In genomic region chr10:74314166-74314565, GRCh38 we compare ENCODE assay signal across 18 cellular contexts.
DNase-seq lines count a peak whose midpoint lies in the region; ATAC-seq and TF ChIP-seq lines count a peak whose summit lies in the region.
"Had no signal": no experiment of that assay in that cellular context is flagged by ENCODE, and none has a peak within 500 bp of the region (broad histone marks: within the 10 kb centered on the region; RNA-seq: fewer than 3 reads in every experiment).

No MANE protein-coding gene starts in this region.

- no peaks in the 10 kb centered on the region for H3K27me3 Mint-ChIP-seq in osteocyte (ENCODE audit: unreplicated experiment)
- no peaks in the 10 kb centered on the region for H3K27me3 Mint-ChIP-seq in activated T-helper 1 cell treated with anti-CD3 and anti-CD28 coated beads, Interleukin-12 subunit alpha, Interleukin-12 subunit beta, Interleukin-2, Interleukin-4 antibody, amounts not matched to agents 30 ng/mL and 10 ng/mL and 1 ng/mL, durations not matched to agents 14 hours and 24 hours and 36 hours (ENCODE audit: insufficient read depth)
- H3K27me3 Mint-ChIP-seq: stimulated activated memory B cell treated with anti-CD40 and anti-IgM and Interleukin-4, amounts not matched to agents 10 μg/mL and 1 μg/mL and 100 μg/mL, for 72 hours had no signal

- H3K4me1 ChIP-seq in IMR-90 (ENCODE audit: control insufficient read depth, insufficient read depth, low read length): no peaks in the 10 kb centered on the region; the same call in 1 of the 2 replicates
- H3K4me1 ChIP-seq in thyroid gland: no peaks in the 10 kb centered on the region
- H3K4me1 ChIP-seq: BLaER1, uterus had no signal

- H2BK120ac ChIP-seq in IMR-90 (ENCODE audit: low read depth, low read length): no peak overlapping the region

- peaks cover 26% of the 10 kb centered on the region for H3K4me1 Mint-ChIP-seq in osteocyte (ENCODE audit: unreplicated experiment)
- no peaks in the 10 kb centered on the region for H3K4me1 Mint-ChIP-seq in activated T-helper 1 cell treated with anti-CD3 and anti-CD28 coated beads, Interleukin-12 subunit alpha, Interleukin-12 subunit beta, Interleukin-2, Interleukin-4 antibody, amounts not matched to agents 30 ng/mL and 10 ng/mL and 1 ng/mL, durations not matched to agents 14 hours and 24 hours and 36 hours (ENCODE audit: low read depth)

- no peak for ATAC-seq in IMR-90 (ENCODE audit: low read depth)
- ATAC-seq in GM21381 (IDR thresholded peaks at IDR 0.05; ENCODE audit: unreplicated experiment): no peak
- ATAC-seq in HG02642 (IDR thresholded peaks at IDR 0.05; ENCODE audit: poor library complexity, unreplicated experiment): no peak
- ATAC-seq: esophagus mucosa; stimulated activated memory B cell treated with anti-CD40 and anti-IgM and Interleukin-4, amounts not matched to agents 10 μg/mL and 1 μg/mL and 100 μg/mL, for 72 hours had no signal

- WGBS in IMR-90 (ENCODE audit: extremely low coverage in 2 of 2, insufficient read length in 1 of 2), 2 experiments: no CpG with 5 or more reads among the region's 1 CpG
- 56 to 64% methylated on average over 1 of the region's 1 CpG for WGBS in thyroid gland, 2 donors

- no peaks in the 10 kb centered on the region for H3K9me3 ChIP-seq in IMR-90 (ENCODE audit: control insufficient read depth, insufficient read depth, low read length)
- H3K9me3 ChIP-seq in thyroid gland: no peaks in the 10 kb centered on the region

- peaks cover 8% of the 10 kb centered on the region in 2 experiments for H3K79me1 ChIP-seq in IMR-90 (ENCODE audit: low read depth in 1 of 2, low read length in 2 of 2)

- 0 out of 2 replicates have a peak, but pooled peaks cover under 1% of the 10 kb centered on the region for H3K36me3 ChIP-seq in IMR-90 (ENCODE audit: control insufficient read depth, insufficient read depth, low read length)
- no peaks in the 10 kb centered on the region for H3K36me3 ChIP-seq in thyroid gland
- H3K36me3 ChIP-seq: uterus had no signal

- in situ Hi-C loops in IMR-90 (cut with MboI; ENCODE audit: low sequenced_read_pairs): no loop called here

- dilution Hi-C loops in IMR-90 (cut with HindIII; ENCODE audit: low sequenced_read_pairs, unreplicated experiment): no loop called here

- peak overlapping the region; percentile 13 for H3K27ac Mint-ChIP-seq in osteocyte (ENCODE audit: unreplicated experiment)
- H3K27ac Mint-ChIP-seq in activated T-helper 1 cell treated with anti-CD3 and anti-CD28 coated beads, Interleukin-12 subunit alpha, Interleukin-12 subunit beta, Interleukin-2, Interleukin-4 antibody, amounts not matched to agents 30 ng/mL and 10 ng/mL and 1 ng/mL, durations not matched to agents 14 hours and 24 hours and 36 hours: no peak overlapping the region
- H3K27ac Mint-ChIP-seq: H9; stimulated activated memory B cell treated with anti-CD40 and anti-IgM and Interleukin-4, amounts not matched to agents 10 μg/mL and 1 μg/mL and 100 μg/mL, for 72 hours had no signal

- intact Hi-C loops in IMR-90 (cut with micrococcal nuclease) (no loop called here), thyroid gland (cut with DNase I) (no loop called here)
- intact Hi-C loops in activated T-helper 1 cell treated with anti-CD3 and anti-CD28 coated beads, Interleukin-12 subunit alpha, Interleukin-12 subunit beta, Interleukin-2, Interleukin-4 antibody, amounts not matched to agents 30 ng/mL and 10 ng/mL and 1 ng/mL, durations not matched to agents 14 hours and 24 hours and 36 hours (cut with micrococcal nuclease): no loop called here

- POLR2A ChIA-PET in IMR-90 (lab: Charles Lee; ENCODE audit: unreplicated experiment): no interaction called here

- no peak overlapping the region for H3K9ac ChIP-seq in IMR-90 (ENCODE audit: low read depth, low read length)
- H3K9ac ChIP-seq: BLaER1 had no signal

- no peak overlapping the region for H2BK20ac ChIP-seq in IMR-90 (ENCODE audit: low read depth, low read length)

- H2AK5ac ChIP-seq in IMR-90 (ENCODE audit: low read depth, low read length): no peak overlapping the region

- CTCF ChIA-PET in IMR-90 (lab: Yijun Ruan, JAX): no interaction called here

- H4K8ac ChIP-seq in IMR-90 (ENCODE audit: low read depth in 2 of 2, low read length in 2 of 2): peak overlapping the region in 1 of 2 experiments; percentile 65; a peak in 1 of 4 replicates

- no peak overlapping the region for H4K91ac ChIP-seq in IMR-90 (ENCODE audit: insufficient read depth, low read depth, low read length)

- H3K56ac ChIP-seq in IMR-90 (ENCODE audit: extremely low read depth, insufficient read depth, low read length): no peak overlapping the region

- H3K4ac ChIP-seq in IMR-90 (ENCODE audit: low read depth, low read length): no peak overlapping the region

- H4K20me1 ChIP-seq in IMR-90 (ENCODE audit: insufficient read depth, low read length): no peaks in the 10 kb centered on the region
- H4K20me1 ChIP-seq: BLaER1 had no signal

- peaks cover 3% of the 10 kb centered on the region for H3K9me3 Mint-ChIP-seq in osteocyte (ENCODE audit: unreplicated experiment)
- H3K9me3 Mint-ChIP-seq in activated T-helper 1 cell treated with anti-CD3 and anti-CD28 coated beads, Interleukin-12 subunit alpha, Interleukin-12 subunit beta, Interleukin-2, Interleukin-4 antibody, amounts not matched to agents 30 ng/mL and 10 ng/mL and 1 ng/mL, durations not matched to agents 14 hours and 24 hours and 36 hours: no peaks in the 10 kb centered on the region
- H3K9me3 Mint-ChIP-seq: H9 had no signal

- no peak overlapping the region for H2BK15ac ChIP-seq in IMR-90 (ENCODE audit: low read depth, low read length)

- H3K4me3 Mint-ChIP-seq in osteocyte (ENCODE audit: unreplicated experiment): no peak overlapping the region
- no peak overlapping the region for H3K4me3 Mint-ChIP-seq in activated T-helper 1 cell treated with anti-CD3 and anti-CD28 coated beads, Interleukin-12 subunit alpha, Interleukin-12 subunit beta, Interleukin-2, Interleukin-4 antibody, amounts not matched to agents 30 ng/mL and 10 ng/mL and 1 ng/mL, durations not matched to agents 14 hours and 24 hours and 36 hours
- H3K4me3 Mint-ChIP-seq: H9; stimulated activated memory B cell treated with anti-CD40 and anti-IgM and Interleukin-4, amounts not matched to agents 10 μg/mL and 1 μg/mL and 100 μg/mL, for 72 hours had no signal

- H3K4me2 ChIP-seq in IMR-90 (ENCODE audit: low read depth, low read length): peak overlapping the region; percentile 76
- H3K4me2 ChIP-seq: BLaER1 had no signal

- H3K14ac ChIP-seq in IMR-90 (replicated peaks; ENCODE audit: low read depth, low read length): no peak overlapping the region; the same call in 1 of the 2 replicates

- peak overlapping the region; percentile 18; the same call in 1 of the 2 replicates for H3K4me3 ChIP-seq in AG10803 (ENCODE audit: low read length)
- H3K4me3 ChIP-seq in IMR-90 (ENCODE audit: insufficient read depth, low read depth, low read length): no peak overlapping the region
- peak overlapping the region; percentile 3 for H3K4me3 ChIP-seq in epithelial cell of proximal tubule (ENCODE audit: low read depth, low read length)
- H3K4me3 ChIP-seq in thyroid gland (replicated peaks in 1 of 3): no peak overlapping the region
- H3K4me3 ChIP-seq: BLaER1, uterus had no signal

- no TSS peak for BruUV-seq in IMR-90 (replicated peaks; lab: Mats Ljungman, UMichigan)

- H3K27me3 ChIP-seq in IMR-90 (ENCODE audit: control insufficient read depth, insufficient read depth, low read length): no peaks in the 10 kb centered on the region
- no peaks in the 10 kb centered on the region for H3K27me3 ChIP-seq in thyroid gland
- H3K27me3 ChIP-seq: BLaER1, uterus had no signal

- H2BK5ac ChIP-seq in IMR-90 (ENCODE audit: low read depth, low read length, poor library complexity, severe bottlenecking): no peak overlapping the region

- H3K36me3 Mint-ChIP-seq in osteocyte (ENCODE audit: unreplicated experiment): peaks cover 11% of the 10 kb centered on the region
- H3K36me3 Mint-ChIP-seq in activated T-helper 1 cell treated with anti-CD3 and anti-CD28 coated beads, Interleukin-12 subunit alpha, Interleukin-12 subunit beta, Interleukin-2, Interleukin-4 antibody, amounts not matched to agents 30 ng/mL and 10 ng/mL and 1 ng/mL, durations not matched to agents 14 hours and 24 hours and 36 hours (ENCODE audit: low read depth): peaks cover 3% of the 10 kb centered on the region

- no peak overlapping the region for H2AK9ac ChIP-seq in IMR-90 (replicated peaks; ENCODE audit: low read depth, low read length, poor library complexity)

- H3K18ac ChIP-seq in IMR-90 (ENCODE audit: low read depth, low read length): no peak overlapping the region

- H3K9me1 ChIP-seq in IMR-90 (ENCODE audit: insufficient read depth, low read length): 0 out of 2 replicates have a peak, but pooled peaks cover 2% of the 10 kb centered on the region

- no peak overlapping the region for H3K23ac ChIP-seq in IMR-90 (ENCODE audit: low read depth, low read length)

- TF ChIP-seq POLR2A in IMR-90 (IDR thresholded peaks at IDR 0.05; ENCODE audit: low read depth, low read length) (no peak), thyroid gland (IDR thresholded peaks at IDR 0.05) (no peak)

- H3K27ac ChIP-seq in IMR-90 (ENCODE audit: insufficient read depth, low read length) (no peak overlapping the region), thyroid gland (no peak overlapping the region)
- H3K27ac ChIP-seq: BLaER1, uterus had no signal

- H2AFZ ChIP-seq in IMR-90 (replicated peaks; ENCODE audit: low read length, poor library complexity): no peak overlapping the region

- no peak for TF ChIP-seq RAD21 in IMR-90 (IDR thresholded peaks at IDR 0.05; ENCODE audit: low read length)

- TF ChIP-seq CTCF in AG10803 (conservative IDR thresholded peaks at IDR 0.05; ENCODE audit: low read length) (no peak), IMR-90 (conservative IDR thresholded peaks at IDR 0.05; ENCODE audit: low read depth, low read length) (no peak), epithelial cell of proximal tubule (conservative IDR thresholded peaks at IDR 0.05; ENCODE audit: low read depth, low read length) (no peak), osteocyte (IDR thresholded peaks at IDR 0.05) (no peak), thyroid gland (IDR thresholded peaks at IDR 0.05) (no peak)

- no peak for DNase-seq in AG10803 (ENCODE audit: low read depth)
- DNase-seq in IMR-90: no peak
- no peak for DNase-seq in epithelial cell of proximal tubule (ENCODE audit: low read depth)
- DNase-seq in osteocyte (ENCODE audit: extremely low spot score, unreplicated experiment): no peak
- no peak for DNase-seq in thyroid gland
- no peak for DNase-seq in activated T-helper 1 cell treated with anti-CD3 and anti-CD28 coated beads, Interleukin-12 subunit alpha, Interleukin-12 subunit beta, Interleukin-2, Interleukin-4 antibody, amounts not matched to agents 30 ng/mL and 10 ng/mL and 1 ng/mL, durations not matched to agents 14 hours and 24 hours and 36 hours (ENCODE audit: low spot score)
- DNase-seq: activated CD4-positive, alpha-beta T cell treated with anti-CD3 and anti-CD28 coated beads, Interleukin-2, amount 50 U/mL, for 4 hours; DMS79 treated with DMSO at 0.1 percent for 48 hours; H9; NCI-H2171; NK-92 treated with Interleukin-12 subunit alpha and Interleukin-12 subunit beta, amount 100 ng/mL, for 24 hours; T1000; uterus had no signal

- H4K5ac ChIP-seq in IMR-90 (ENCODE audit: low read depth, low read length): no peak overlapping the region

TF ChIP-seq in IMR-90, 13 proteins besides CTCF, POLR2A, EP300 and RAD21 (continues in another document):
- no peak for TF ChIP-seq CHD1 (IDR thresholded peaks at IDR 0.05; ENCODE audit: low read depth, low read length)

Comparison
In these comparisons a context has a peak if more than half of its experiments do, and no peak if none do; other contexts are left out.
1. H3K4me3 ChIP-seq: peak in AG10803 (single experiment) and epithelial cell of proximal tubule (single experiment); none in IMR-90 (single experiment) and thyroid gland (0 of 3).